ENCODE assay signal across 19 cellular contexts in the genomic region with DNA sequence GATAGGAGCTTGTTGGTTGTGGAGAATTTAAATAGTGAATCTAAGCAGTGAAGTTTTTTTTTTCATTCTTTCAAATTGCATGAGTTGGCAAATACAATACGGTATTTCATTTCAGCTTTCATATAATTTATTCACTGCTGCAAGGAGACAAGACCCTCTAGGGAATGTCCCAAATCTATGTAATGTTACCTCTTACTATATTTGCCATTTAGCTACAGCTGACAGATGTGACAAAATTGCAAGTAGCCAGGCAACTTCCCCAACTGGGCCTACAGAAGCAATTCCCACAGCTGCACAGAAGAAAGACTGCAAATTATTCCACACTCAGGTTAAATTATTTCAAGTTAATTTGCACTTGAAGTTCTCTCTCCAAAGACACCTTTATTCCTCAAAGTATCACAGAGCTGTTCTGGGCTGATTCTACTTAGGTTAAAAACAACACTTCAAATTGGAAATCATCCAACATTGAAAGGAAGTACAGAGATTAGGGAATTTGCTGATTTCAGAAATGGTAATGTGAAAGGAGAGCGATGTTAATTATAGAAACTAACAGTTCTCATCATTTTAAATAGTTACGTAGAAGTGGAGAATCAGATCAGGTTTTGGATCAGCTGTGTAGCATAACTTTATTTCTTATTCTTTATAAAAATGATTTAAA.
A peak's percentile ranks its signal among the peaks of the same experiment; 100 is the strongest.
DNase-seq lines count a peak whose midpoint lies in the region; ATAC-seq, FAIRE-seq and TF ChIP-seq lines count a peak whose summit lies in the region.
"Had no signal": no experiment of that assay in that cellular context is flagged by ENCODE, and none has a peak within 500 bp of the region (broad histone marks: within the 10 kb centered on the region; RNA-seq: fewer than 3 reads in every experiment).

No MANE protein-coding gene starts in this region.

- ATAC-seq in right lobe of liver, result peak; percentile 36 to 74 (median 48)
- no peak for ATAC-seq in HepG2
- no peak for ATAC-seq in GM21515 (IDR thresholded peaks at IDR 0.05; ENCODE audit: unreplicated experiment)
- no peak for ATAC-seq in HG03342 (IDR thresholded peaks at IDR 0.05; ENCODE audit: unreplicated experiment)
- ATAC-seq: activated CD4-positive, CD25-positive, alpha-beta regulatory T cell treated with anti-CD3 and anti-CD28 coated beads, Interleukin-2, amount 50 U/mL, for 24 hours; activated CD8-positive, alpha-beta T cell treated with anti-CD3 and anti-CD28 coated beads, Interleukin-2, amount 10 ng/mL, durations not matched to agents 7 days and 5 days; naive thymus-derived CD4-positive, alpha-beta T cell had no signal

- CTCF ChIA-PET in HepG2 (lab: Yijun Ruan, JAX; ENCODE audit: low intra/inter-chr PET ratio, low total read pairs), result no interaction called here

- TF ChIP-seq POLR2A in right lobe of liver (IDR thresholded peaks at IDR 0.05), result no peak
- no peak for TF ChIP-seq POLR2A in HepG2 (IDR thresholded peaks at IDR 0.05; ENCODE audit: insufficient read depth in 1 of 2, low read depth in 2 of 2, low read length in 2 of 2)

- DNase-seq in right lobe of liver (no peak), HepG2 (ENCODE audit: low spot score) (no peak), SJCRH30 (peak; percentile 8 to 60), lung microvascular endothelial cell (ENCODE audit: low read depth in 2 of 2) (peak; percentile 55 to 62), MG63 (no peak)
- DNase-seq: activated CD8-positive, alpha-beta T cell treated with anti-CD3 and anti-CD28 coated beads, Interleukin-2, amount 10 ng/mL, durations not matched to agents 7 days and 5 days; activated T-cell treated with anti-CD3 and anti-CD28 coated beads, Interleukin-2, amount 50 U/mL, for 24 hours; CD4-positive, alpha-beta T cell; cortex of kidney; naive thymus-derived CD4-positive, alpha-beta T cell; NCI-H2081 treated with DMSO at 0.1 percent for 48 hours; NCI-H526; sigmoid colon; substantia nigra had no signal

- TF ChIP-seq CTCF in right lobe of liver (IDR thresholded peaks at IDR 0.05), result no peak
- TF ChIP-seq CTCF in HepG2 (CRISPR knock-in tag; IDR thresholded peaks at IDR 0.05), result no peak

- 62% methylated on average over 3 of the region's 3 CpGs for WGBS in right lobe of liver (ENCODE audit: insufficient coverage, low coverage, low lambda C conversion rate, missing lambda C conversion rate)
- WGBS in HepG2 (ENCODE audit: low lambda C conversion rate), result 20% methylated on average over 3 of the region's 3 CpGs

- TF ChIP-seq EP300 in HepG2 (IDR thresholded peaks at IDR 0.05; ENCODE audit: low read depth in 2 of 2, low read length in 2 of 2), result no peak
- TF ChIP-seq EP300 in HepG2 (CRISPR knock-in tag; IDR thresholded peaks at IDR 0.05; ENCODE audit: borderline replicate concordance), result no peak

- no peaks in the 10 kb centered on the region for H3K4me1 ChIP-seq in right lobe of liver
- H3K4me1 ChIP-seq in HepG2 (ENCODE audit: insufficient read depth, low read length), result no peaks in the 10 kb centered on the region
- H3K4me1 ChIP-seq in SJCRH30, result peaks cover 21% of the 10 kb centered on the region
- H3K4me1 ChIP-seq: breast epithelium, sigmoid colon had no signal

- no peaks in the 10 kb centered on the region for H4K20me1 ChIP-seq in HepG2 (ENCODE audit: insufficient read depth, low read length)

- POLR2A ChIA-PET in HepG2 (lab: Yijun Ruan, JAX), result no interaction called here

- H3K4me2 ChIP-seq in HepG2 (ENCODE audit: low read depth, low read length), result no peak overlapping the region

- TF ChIP-seq RAD21 in HepG2 (CRISPR knock-in tag; IDR thresholded peaks at IDR 0.05), result no peak

- FAIRE-seq in HepG2 (lab: Jason Lieb, UNC), result no peak
- FAIRE-seq: H1 had no signal

- in situ Hi-C loops in HepG2 (cut with HindIII; ENCODE audit: extremely low pct_ligation_motif_present, low pct_unique_long_range_greater_than_20kb), result no loop called here

- no peak overlapping the region for H3K27ac ChIP-seq in right lobe of liver
- no peak overlapping the region for H3K27ac ChIP-seq in HepG2 (ENCODE audit: extremely low read length, insufficient read depth, low read length)
- peak overlapping the region; percentile 57 for H3K27ac ChIP-seq in SJCRH30
- H3K27ac ChIP-seq: breast epithelium, sigmoid colon had no signal

- no TSS peak for BruUV-seq in HepG2 (replicated peaks; lab: Mats Ljungman, UMichigan)

- no peaks in the 10 kb centered on the region for H3K79me2 ChIP-seq in HepG2 (ENCODE audit: insufficient read depth, low read length)

- no peak overlapping the region for H3K9ac ChIP-seq in HepG2 (ENCODE audit: insufficient read depth, low read depth, low read length)

- H3K9me3 ChIP-seq in right lobe of liver (no peaks in the 10 kb centered on the region), HepG2 (ENCODE audit: low read length) (no peaks in the 10 kb centered on the region), SJCRH30 (replicated peaks) (no peaks in the 10 kb centered on the region), MG63 (no peaks in the 10 kb centered on the region)
- H3K9me3 ChIP-seq: breast epithelium, sigmoid colon had no signal

- H3K4me3 ChIP-seq in right lobe of liver, result no peak overlapping the region
- H3K4me3 ChIP-seq in HepG2 (replicated peaks in 1 of 3; ENCODE audit: insufficient read depth in 1 of 3, low read depth in 2 of 3, low read length in 3 of 3), result no peak overlapping the region
- H3K4me3 ChIP-seq in SJCRH30, result peak overlapping the region; percentile 1; the same call in 1 of the 2 replicates
- no peak overlapping the region for H3K4me3 ChIP-seq in MG63
- H3K4me3 ChIP-seq: breast epithelium, sigmoid colon had no signal

- H3K36me3 ChIP-seq in right lobe of liver (no peaks in the 10 kb centered on the region), HepG2 (replicated peaks in 1 of 2; ENCODE audit: control insufficient read depth in 1 of 2, insufficient read depth in 2 of 2, low read length in 2 of 2) (no peaks in the 10 kb centered on the region), SJCRH30 (no peaks in the 10 kb centered on the region), MG63 (no peaks in the 10 kb centered on the region)
- H3K36me3 ChIP-seq: breast epithelium, sigmoid colon had no signal

- intact Hi-C loops in right lobe of liver (cut with DNase I), result no loop called here
- intact Hi-C loops in HepG2 (cut with micrococcal nuclease; ENCODE audit: unreplicated experiment), result no loop called here

- H2AFZ ChIP-seq in HepG2 (ENCODE audit: low read length), result no peak overlapping the region

- H3K27me3 ChIP-seq in right lobe of liver (no peaks in the 10 kb centered on the region), HepG2 (ENCODE audit: control insufficient read depth in 1 of 2, insufficient read depth in 2 of 2, low read length in 2 of 2) (no peaks in the 10 kb centered on the region), SJCRH30 (no peaks in the 10 kb centered on the region), MG63 (no peaks in the 10 kb centered on the region)
- H3K27me3 ChIP-seq: breast epithelium, sigmoid colon had no signal

TF ChIP-seq in HepG2, 621 proteins besides CTCF, POLR2A, EP300 and RAD21:
- TF ChIP-seq HDAC2 (CRISPR knock-in tag; IDR thresholded peaks at IDR 0.05), result no peak
- no peak for TF ChIP-seq ZSCAN20 (CRISPR knock-in tag; IDR thresholded peaks at IDR 0.05; ENCODE audit: borderline replicate concordance)
- no peak for TF ChIP-seq ZNF550 (CRISPR knock-in tag; IDR thresholded peaks at IDR 0.05; ENCODE audit: borderline replicate concordance)
- no peak for TF ChIP-seq NFE2L2 (IDR thresholded peaks at IDR 0.05; ENCODE audit: low read length)
- TF ChIP-seq SIX4 (CRISPR knock-in tag; IDR thresholded peaks at IDR 0.05), result no peak
- no peak for TF ChIP-seq ZNF501 (CRISPR knock-in tag; IDR thresholded peaks at IDR 0.05)
- no peak for TF ChIP-seq TEAD3 (CRISPR knock-in tag; optimal IDR thresholded peaks at IDR 0.05; ENCODE audit: borderline replicate concordance)
- no peak for TF ChIP-seq TSC22D2 (CRISPR knock-in tag; IDR thresholded peaks at IDR 0.05; ENCODE audit: borderline replicate concordance)
- TF ChIP-seq SNAPC5 (CRISPR knock-in tag; IDR thresholded peaks at IDR 0.05; ENCODE audit: borderline replicate concordance), result no peak
- TF ChIP-seq NFE2 (CRISPR knock-in tag; IDR thresholded peaks at IDR 0.05), result no peak
- TF ChIP-seq MXD1 (CRISPR knock-in tag; IDR thresholded peaks at IDR 0.05), result no peak
- TF ChIP-seq ATF4 (CRISPR knock-in tag; IDR thresholded peaks at IDR 0.05), result no peak
- TF ChIP-seq MED1 (CRISPR knock-in tag; IDR thresholded peaks at IDR 0.05), result no peak
- no peak for TF ChIP-seq ATAD3A (CRISPR knock-in tag; IDR thresholded peaks at IDR 0.05)

Comparison
In these comparisons a context has a peak if more than half of its experiments do, and no peak if none do; other contexts are left out.
1. ATAC-seq: peak in right lobe of liver (4 of 4); none in HepG2 (single experiment), GM21515 (single experiment) and HG03342 (single experiment).
2. DNase-seq: peak in SJCRH30 (2 of 2) and lung microvascular endothelial cell (2 of 2); none in right lobe of liver (0 of 3), HepG2 (single experiment) and MG63 (single experiment).